ENCODE assay signal across 1 cellular context in the genomic region with DNA sequence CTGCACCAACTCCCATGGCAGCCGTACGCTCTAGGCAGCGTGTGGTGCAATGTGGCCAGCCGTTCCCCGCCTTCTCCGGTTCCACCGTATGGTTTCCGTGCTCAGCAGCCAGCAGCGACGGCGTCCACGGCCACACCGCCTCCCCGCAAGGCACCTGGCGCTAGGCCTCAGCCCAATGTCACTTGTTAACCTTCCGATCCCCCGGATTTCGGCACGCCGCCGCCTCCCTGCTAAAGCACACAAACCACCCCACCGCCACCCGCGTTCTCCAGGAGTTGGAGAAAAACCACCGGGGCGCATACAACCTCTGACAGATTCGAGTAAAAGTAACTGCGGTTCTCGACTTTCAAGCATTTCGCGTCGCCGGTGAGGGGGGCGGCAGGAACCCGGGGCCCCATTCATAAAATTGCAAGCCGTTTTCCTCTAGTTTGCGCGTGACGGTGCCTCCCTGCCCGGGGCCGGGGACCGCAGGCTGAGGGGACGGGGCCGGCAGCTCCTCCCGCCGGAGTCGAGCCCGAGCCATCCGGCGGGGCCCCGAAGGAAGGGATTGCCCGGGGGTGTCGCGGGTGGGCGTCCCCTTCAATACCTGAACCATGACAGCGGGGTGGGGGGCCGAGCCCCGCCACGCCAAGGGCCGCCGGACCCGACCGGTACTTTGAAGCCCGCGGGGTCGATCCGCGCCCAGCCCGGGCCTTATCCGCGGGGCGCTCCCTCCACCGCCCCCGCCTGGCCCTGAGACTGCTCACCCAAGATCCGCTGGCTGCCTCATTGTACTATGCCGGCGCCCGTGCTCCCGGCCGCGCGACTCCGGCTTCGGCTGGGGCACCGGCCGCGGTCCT.
TF ChIP-seq lines count a peak whose summit lies in the region.

A gene with protein sequence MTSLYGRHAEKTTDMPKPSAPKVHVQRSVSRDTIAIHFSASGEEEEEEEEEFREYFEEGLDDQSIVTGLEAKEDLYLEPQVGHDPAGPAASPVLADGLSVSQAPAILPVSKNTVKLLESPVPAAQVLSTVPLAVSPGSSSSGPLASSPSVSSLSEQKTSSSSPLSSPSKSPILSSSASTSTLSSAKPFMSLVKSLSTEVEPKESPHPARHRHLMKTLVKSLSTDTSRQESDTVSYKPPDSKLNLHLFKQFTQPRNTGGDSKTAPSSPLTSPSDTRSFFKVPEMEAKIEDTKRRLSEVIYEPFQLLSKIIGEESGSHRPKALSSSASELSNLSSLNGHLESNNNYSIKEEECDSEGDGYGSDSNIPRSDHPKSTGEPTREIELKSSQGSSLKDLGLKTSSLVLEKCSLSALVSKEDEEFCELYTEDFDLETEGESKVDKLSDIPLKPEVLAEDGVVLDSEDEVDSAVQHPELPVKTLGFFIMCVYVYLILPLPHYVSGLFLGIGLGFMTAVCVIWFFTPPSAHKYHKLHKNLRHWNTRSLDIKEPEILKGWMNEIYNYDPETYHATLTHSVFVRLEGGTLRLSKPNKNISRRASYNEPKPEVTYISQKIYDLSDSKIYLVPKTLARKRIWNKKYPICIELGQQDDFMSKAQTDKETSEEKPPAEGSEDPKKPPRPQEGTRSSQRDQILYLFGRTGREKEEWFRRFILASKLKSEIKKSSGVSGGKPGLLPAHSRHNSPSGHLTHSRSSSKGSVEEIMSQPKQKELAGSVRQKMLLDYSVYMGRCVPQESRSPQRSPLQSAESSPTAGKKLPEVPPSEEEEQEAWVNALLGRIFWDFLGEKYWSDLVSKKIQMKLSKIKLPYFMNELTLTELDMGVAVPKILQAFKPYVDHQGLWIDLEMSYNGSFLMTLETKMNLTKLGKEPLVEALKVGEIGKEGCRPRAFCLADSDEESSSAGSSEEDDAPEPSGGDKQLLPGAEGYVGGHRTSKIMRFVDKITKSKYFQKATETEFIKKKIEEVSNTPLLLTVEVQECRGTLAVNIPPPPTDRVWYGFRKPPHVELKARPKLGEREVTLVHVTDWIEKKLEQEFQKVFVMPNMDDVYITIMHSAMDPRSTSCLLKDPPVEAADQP (minus strand): TSS at position 839 of the 839 bp plus-strand sequence. CDS start 49,043 bp downstream, outside the sequence.

TF ChIP-seq in HepG2, 621 proteins besides CTCF, POLR2A, EP300 and RAD21 (continued from another document and continues in another):
- TF ChIP-seq GATAD2A (CRISPR knock-in tag; IDR thresholded peaks at IDR 0.05) (peak; percentile 59), ZNF709 (CRISPR knock-in tag; IDR thresholded peaks at IDR 0.05) (no peak; the same call in 1 of the 2 replicates), ZNF629 (CRISPR knock-in tag; conservative IDR thresholded peaks at IDR 0.05) (no peak; the same call in 1 of the 2 replicates), TAF1 (CRISPR knock-in tag; IDR thresholded peaks at IDR 0.05) (no peak; the same call in none of the 2 replicates), ARNTL (CRISPR knock-in tag; IDR thresholded peaks at IDR 0.05) (no peak), ZNF333 (CRISPR knock-in tag; IDR thresholded peaks at IDR 0.05; ENCODE audit: borderline replicate concordance) (no peak), RARA (CRISPR knock-in tag; IDR thresholded peaks at IDR 0.05) (no peak; the same call in 1 of the 2 replicates), ZNF329 (CRISPR knock-in tag; IDR thresholded peaks at IDR 0.05; ENCODE audit: low read depth) (no peak), MTF1 (CRISPR knock-in tag; IDR thresholded peaks at IDR 0.05) (no peak), RCOR2 (CRISPR knock-in tag; IDR thresholded peaks at IDR 0.05) (no peak), KDM3A (CRISPR knock-in tag; IDR thresholded peaks at IDR 0.05; ENCODE audit: low read depth) (peak; percentile 77), GATA4 (IDR thresholded peaks at IDR 0.05; ENCODE audit: borderline replicate concordance, low read depth) (no peak; the same call in 1 of the 2 replicates), U2AF2 (IDR thresholded peaks at IDR 0.05; ENCODE audit: low read depth, low read length) (no peak), HMG20A (CRISPR knock-in tag; IDR thresholded peaks at IDR 0.05; ENCODE audit: borderline replicate concordance) (peak; percentile 46), ZNF136 (CRISPR knock-in tag; IDR thresholded peaks at IDR 0.05; ENCODE audit: low read depth) (peak; percentile 36; the same call in 1 of the 2 replicates), TSC22D2 (CRISPR knock-in tag; IDR thresholded peaks at IDR 0.05; ENCODE audit: borderline replicate concordance) (no peak; the same call in 1 of the 2 replicates), HIVEP1 (CRISPR knock-in tag; IDR thresholded peaks at IDR 0.05) (peak; percentile 64; the same call in 1 of the 2 replicates), HDAC2 (CRISPR knock-in tag; IDR thresholded peaks at IDR 0.05) (peak; percentile 44; the same call in 1 of the 2 replicates), SIX1 (CRISPR knock-in tag; IDR thresholded peaks at IDR 0.05; ENCODE audit: borderline replicate concordance) (0 out of 2 replicates have a peak, but pooled peaks have one; percentile 13), ZNF850 (CRISPR knock-in tag; conservative IDR thresholded peaks at IDR 0.05) (0 out of 2 replicates have a peak, but pooled peaks have one; percentile 22), RELA (CRISPR knock-in tag; IDR thresholded peaks at IDR 0.05) (no peak), RORA (CRISPR knock-in tag; IDR thresholded peaks at IDR 0.05) (0 out of 2 replicates have a peak, but pooled peaks have one; percentile 29), EHMT2 (IDR thresholded peaks at IDR 0.05; ENCODE audit: borderline replicate concordance, low read depth, low read length) (no peak), ZNF660 (CRISPR knock-in tag; IDR thresholded peaks at IDR 0.05; ENCODE audit: borderline replicate concordance, low read depth) (no peak), ARNT (IDR thresholded peaks at IDR 0.05) (no peak), NCOR1 (IDR thresholded peaks at IDR 0.05; ENCODE audit: borderline replicate concordance, low read length) (0 out of 2 replicates have a peak, but pooled peaks have one; percentile 22), ZNF737 (CRISPR knock-in tag; IDR thresholded peaks at IDR 0.05; ENCODE audit: borderline replicate concordance) (peak; percentile 66; the same call in 1 of the 2 replicates), GPN1 (CRISPR knock-in tag; IDR thresholded peaks at IDR 0.05; ENCODE audit: borderline replicate concordance) (no peak), ZNF30 (CRISPR knock-in tag; IDR thresholded peaks at IDR 0.05) (no peak), MEF2D (CRISPR knock-in tag; IDR thresholded peaks at IDR 0.05) (peak; percentile 56; the same call in 1 of the 2 replicates), ZSCAN9 (CRISPR knock-in tag; IDR thresholded peaks at IDR 0.05; ENCODE audit: borderline replicate concordance) (0 out of 2 replicates have a peak, but pooled peaks have one; percentile 17), CHCHD3 (CRISPR knock-in tag; IDR thresholded peaks at IDR 0.05) (no peak)
- TF ChIP-seq, protein P1, sequence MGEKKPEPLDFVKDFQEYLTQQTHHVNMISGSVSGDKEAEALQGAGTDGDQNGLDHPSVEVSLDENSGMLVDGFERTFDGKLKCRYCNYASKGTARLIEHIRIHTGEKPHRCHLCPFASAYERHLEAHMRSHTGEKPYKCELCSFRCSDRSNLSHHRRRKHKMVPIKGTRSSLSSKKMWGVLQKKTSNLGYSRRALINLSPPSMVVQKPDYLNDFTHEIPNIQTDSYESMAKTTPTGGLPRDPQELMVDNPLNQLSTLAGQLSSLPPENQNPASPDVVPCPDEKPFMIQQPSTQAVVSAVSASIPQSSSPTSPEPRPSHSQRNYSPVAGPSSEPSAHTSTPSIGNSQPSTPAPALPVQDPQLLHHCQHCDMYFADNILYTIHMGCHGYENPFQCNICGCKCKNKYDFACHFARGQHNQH (CRISPR knock-in tag; IDR thresholded peaks at IDR 0.05): peak; percentile 15; the same call in 1 of the 2 replicates
- TF ChIP-seq, protein P2, sequence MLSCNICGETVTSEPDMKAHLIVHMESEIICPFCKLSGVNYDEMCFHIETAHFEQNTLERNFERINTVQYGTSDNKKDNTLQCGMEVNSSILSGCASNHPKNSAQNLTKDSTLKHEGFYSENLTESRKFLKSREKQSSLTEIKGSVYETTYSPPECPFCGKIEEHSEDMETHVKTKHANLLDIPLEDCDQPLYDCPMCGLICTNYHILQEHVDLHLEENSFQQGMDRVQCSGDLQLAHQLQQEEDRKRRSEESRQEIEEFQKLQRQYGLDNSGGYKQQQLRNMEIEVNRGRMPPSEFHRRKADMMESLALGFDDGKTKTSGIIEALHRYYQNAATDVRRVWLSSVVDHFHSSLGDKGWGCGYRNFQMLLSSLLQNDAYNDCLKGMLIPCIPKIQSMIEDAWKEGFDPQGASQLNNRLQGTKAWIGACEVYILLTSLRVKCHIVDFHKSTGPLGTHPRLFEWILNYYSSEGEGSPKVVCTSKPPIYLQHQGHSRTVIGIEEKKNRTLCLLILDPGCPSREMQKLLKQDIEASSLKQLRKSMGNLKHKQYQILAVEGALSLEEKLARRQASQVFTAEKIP (CRISPR knock-in tag; IDR thresholded peaks at IDR 0.05; ENCODE audit: borderline replicate concordance): no peak
- TF ChIP-seq, protein P3, sequence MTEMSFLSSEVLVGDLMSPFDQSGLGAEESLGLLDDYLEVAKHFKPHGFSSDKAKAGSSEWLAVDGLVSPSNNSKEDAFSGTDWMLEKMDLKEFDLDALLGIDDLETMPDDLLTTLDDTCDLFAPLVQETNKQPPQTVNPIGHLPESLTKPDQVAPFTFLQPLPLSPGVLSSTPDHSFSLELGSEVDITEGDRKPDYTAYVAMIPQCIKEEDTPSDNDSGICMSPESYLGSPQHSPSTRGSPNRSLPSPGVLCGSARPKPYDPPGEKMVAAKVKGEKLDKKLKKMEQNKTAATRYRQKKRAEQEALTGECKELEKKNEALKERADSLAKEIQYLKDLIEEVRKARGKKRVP (CRISPR knock-in tag; IDR thresholded peaks at IDR 0.05): no peak
- TF ChIP-seq, protein P4, sequence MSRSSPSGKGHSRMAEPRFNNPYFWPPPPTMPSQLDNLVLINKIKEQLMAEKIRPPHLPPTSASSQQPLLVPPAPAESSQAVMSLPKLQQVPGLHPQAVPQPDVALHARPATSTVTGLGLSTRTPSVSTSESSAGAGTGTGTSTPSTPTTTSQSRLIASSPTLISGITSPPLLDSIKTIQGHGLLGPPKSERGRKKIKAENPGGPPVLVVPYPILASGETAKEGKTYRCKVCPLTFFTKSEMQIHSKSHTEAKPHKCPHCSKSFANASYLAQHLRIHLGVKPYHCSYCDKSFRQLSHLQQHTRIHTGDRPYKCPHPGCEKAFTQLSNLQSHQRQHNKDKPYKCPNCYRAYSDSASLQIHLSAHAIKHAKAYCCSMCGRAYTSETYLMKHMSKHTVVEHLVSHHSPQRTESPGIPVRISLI (CRISPR knock-in tag; IDR thresholded peaks at IDR 0.05; ENCODE audit: borderline replicate concordance): no peak
- TF ChIP-seq, protein P5, sequence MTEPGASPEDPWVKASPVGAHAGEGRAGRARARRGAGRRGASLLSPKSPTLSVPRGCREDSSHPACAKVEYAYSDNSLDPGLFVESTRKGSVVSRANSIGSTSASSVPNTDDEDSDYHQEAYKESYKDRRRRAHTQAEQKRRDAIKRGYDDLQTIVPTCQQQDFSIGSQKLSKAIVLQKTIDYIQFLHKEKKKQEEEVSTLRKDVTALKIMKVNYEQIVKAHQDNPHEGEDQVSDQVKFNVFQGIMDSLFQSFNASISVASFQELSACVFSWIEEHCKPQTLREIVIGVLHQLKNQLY (CRISPR knock-in tag; IDR thresholded peaks at IDR 0.05): no peak
- TF ChIP-seq, protein P6, sequence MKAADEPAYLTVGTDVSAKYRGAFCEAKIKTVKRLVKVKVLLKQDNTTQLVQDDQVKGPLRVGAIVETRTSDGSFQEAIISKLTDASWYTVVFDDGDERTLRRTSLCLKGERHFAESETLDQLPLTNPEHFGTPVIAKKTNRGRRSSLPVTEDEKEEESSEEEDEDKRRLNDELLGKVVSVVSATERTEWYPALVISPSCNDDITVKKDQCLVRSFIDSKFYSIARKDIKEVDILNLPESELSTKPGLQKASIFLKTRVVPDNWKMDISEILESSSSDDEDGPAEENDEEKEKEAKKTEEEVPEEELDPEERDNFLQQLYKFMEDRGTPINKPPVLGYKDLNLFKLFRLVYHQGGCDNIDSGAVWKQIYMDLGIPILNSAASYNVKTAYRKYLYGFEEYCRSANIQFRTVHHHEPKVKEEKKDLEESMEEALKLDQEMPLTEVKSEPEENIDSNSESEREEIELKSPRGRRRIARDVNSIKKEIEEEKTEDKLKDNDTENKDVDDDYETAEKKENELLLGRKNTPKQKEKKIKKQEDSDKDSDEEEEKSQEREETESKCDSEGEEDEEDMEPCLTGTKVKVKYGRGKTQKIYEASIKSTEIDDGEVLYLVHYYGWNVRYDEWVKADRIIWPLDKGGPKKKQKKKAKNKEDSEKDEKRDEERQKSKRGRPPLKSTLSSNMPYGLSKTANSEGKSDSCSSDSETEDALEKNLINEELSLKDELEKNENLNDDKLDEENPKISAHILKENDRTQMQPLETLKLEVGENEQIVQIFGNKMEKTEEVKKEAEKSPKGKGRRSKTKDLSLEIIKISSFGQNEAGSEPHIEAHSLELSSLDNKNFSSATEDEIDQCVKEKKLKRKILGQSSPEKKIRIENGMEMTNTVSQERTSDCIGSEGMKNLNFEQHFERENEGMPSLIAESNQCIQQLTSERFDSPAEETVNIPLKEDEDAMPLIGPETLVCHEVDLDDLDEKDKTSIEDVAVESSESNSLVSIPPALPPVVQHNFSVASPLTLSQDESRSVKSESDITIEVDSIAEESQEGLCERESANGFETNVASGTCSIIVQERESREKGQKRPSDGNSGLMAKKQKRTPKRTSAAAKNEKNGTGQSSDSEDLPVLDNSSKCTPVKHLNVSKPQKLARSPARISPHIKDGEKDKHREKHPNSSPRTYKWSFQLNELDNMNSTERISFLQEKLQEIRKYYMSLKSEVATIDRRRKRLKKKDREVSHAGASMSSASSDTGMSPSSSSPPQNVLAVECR (CRISPR knock-in tag; IDR thresholded peaks at IDR 0.05; ENCODE audit: borderline replicate concordance): peak; percentile 86
- TF ChIP-seq, protein P7, sequence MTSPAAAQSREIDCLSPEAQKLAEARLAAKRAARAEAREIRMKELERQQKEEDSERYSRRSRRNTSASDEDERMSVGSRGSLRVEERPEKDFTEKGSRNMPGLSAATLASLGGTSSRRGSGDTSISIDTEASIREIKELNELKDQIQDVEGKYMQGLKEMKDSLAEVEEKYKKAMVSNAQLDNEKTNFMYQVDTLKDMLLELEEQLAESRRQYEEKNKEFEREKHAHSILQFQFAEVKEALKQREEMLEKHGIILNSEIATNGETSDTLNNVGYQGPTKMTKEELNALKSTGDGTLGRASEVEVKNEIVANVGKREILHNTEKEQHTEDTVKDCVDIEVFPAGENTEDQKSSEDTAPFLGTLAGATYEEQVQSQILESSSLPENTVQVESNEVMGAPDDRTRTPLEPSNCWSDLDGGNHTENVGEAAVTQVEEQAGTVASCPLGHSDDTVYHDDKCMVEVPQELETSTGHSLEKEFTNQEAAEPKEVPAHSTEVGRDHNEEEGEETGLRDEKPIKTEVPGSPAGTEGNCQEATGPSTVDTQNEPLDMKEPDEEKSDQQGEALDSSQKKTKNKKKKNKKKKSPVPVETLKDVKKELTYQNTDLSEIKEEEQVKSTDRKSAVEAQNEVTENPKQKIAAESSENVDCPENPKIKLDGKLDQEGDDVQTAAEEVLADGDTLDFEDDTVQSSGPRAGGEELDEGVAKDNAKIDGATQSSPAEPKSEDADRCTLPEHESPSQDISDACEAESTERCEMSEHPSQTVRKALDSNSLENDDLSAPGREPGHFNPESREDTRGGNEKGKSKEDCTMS (CRISPR knock-in tag; conservative IDR thresholded peaks at IDR 0.05): no peak
